Comparison of ENCODE assay signal across 1 cellular context in the genomic region with DNA sequence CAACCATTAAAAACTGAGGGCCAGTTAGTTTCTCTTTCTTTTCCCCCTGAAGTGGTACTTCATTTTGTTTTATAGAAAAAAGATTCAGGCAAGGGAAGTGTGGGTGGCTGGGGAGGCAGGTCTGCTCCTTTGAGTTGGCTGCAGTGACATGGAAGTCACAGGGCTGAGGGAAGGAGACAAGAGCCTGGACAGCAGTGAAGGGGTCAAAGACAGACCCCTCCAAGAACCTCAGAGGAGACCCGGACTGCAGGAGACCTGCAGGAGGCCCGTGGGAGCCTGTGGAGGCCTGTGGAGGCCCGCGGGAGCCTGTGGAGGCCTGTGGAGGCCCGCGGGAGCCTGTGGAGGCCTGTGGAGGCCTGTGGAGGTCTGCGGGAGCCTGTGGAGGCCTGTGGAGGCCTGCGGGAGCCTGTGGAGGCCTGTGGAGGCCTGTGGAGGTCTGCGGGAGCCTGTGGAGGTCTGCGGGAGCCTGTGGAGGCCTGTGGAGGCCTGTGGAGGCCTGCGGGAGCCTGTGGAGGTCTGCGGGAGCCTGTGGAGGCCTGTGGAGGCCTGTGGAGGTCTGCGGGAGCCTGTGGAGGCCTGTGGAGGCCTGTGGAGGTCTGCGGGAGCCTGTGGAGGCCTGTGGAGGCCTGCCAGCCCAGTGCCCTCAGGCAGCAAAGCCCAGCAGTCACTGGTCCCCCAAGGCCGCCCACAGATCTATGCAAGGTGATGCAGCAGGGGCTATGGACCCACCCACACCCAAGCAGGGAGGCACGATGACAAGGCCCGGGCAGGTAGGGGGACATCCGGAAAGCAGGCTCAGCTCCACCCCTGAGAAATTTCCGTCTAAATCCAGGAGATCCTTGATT.
TF ChIP-seq lines count a peak whose summit lies in the region.

No MANE protein-coding gene starts in this region.

TF ChIP-seq in K562, 482 proteins besides CTCF, POLR2A, EP300 and RAD21:
- TF ChIP-seq, protein P1, sequence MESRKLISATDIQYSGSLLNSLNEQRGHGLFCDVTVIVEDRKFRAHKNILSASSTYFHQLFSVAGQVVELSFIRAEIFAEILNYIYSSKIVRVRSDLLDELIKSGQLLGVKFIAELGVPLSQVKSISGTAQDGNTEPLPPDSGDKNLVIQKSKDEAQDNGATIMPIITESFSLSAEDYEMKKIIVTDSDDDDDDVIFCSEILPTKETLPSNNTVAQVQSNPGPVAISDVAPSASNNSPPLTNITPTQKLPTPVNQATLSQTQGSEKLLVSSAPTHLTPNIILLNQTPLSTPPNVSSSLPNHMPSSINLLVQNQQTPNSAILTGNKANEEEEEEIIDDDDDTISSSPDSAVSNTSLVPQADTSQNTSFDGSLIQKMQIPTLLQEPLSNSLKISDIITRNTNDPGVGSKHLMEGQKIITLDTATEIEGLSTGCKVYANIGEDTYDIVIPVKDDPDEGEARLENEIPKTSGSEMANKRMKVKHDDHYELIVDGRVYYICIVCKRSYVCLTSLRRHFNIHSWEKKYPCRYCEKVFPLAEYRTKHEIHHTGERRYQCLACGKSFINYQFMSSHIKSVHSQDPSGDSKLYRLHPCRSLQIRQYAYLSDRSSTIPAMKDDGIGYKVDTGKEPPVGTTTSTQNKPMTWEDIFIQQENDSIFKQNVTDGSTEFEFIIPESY (CRISPR knock-in tag; IDR thresholded peaks at IDR 0.05), result peak; percentile 17; the same call in 1 of the 2 replicates
